8 cellular contexts compared by ENCODE assay signal in genomic region chr18:75226956-75227316, GRCh38. TPM values are rescaled to one million over a fixed set of nuclear protein-coding genes. Genes with fewer than 3 reads are reported as not detected.
DNase-seq lines count a peak whose midpoint lies in the region; ATAC-seq and TF ChIP-seq lines count a peak whose summit lies in the region.
"Had no signal": no experiment of that assay in that cellular context is flagged by ENCODE, and none has a peak within 500 bp of the region (broad histone marks: within the 10 kb centered on the region; RNA-seq: fewer than 3 reads in every experiment).

No MANE protein-coding gene starts in this region.

- H3K4me3 ChIP-seq in endodermal cell (ENCODE audit: low read length) (no peak overlapping the region), muscle layer of duodenum (ENCODE audit: low read depth in 1 of 2, low read length in 2 of 2) (peak overlapping the region; percentile 49 to 52), thoracic aorta (peak overlapping the region; percentile 61)

- H3K36me3 Mint-ChIP-seq in T-helper 17 cell (ENCODE audit: low read depth) (no peaks in the 10 kb centered on the region), endodermal cell (ENCODE audit: low read depth) (no peaks in the 10 kb centered on the region)

- WGBS in endodermal cell (ENCODE audit: insufficient coverage in 1 of 2, insufficient read length in 1 of 2), 2 experiments: 88 to 89% methylated on average over 5 of the region's 5 CpGs

- no peak for TF ChIP-seq CTCF in endodermal cell (conservative IDR thresholded peaks at IDR 0.05)
- TF ChIP-seq CTCF in thoracic aorta (IDR thresholded peaks at IDR 0.05): no peak

- H3K9ac ChIP-seq in endodermal cell (ENCODE audit: extremely low read depth, low read length, poor library complexity, severe bottlenecking): no peak overlapping the region

- H3K9me3 ChIP-seq in T-helper 17 cell (ENCODE audit: control insufficient read depth, low read length, poor library complexity, severe bottlenecking) (no peaks in the 10 kb centered on the region), endodermal cell (ENCODE audit: control insufficient read depth, low read length) (no peaks in the 10 kb centered on the region), muscle layer of duodenum (ENCODE audit: control insufficient read depth in 1 of 2, low read length in 2 of 2) (no peaks in the 10 kb centered on the region), thoracic aorta (no peaks in the 10 kb centered on the region)

- H3K27ac Mint-ChIP-seq in T-helper 17 cell (peak overlapping the region; percentile 39), endodermal cell (no peak overlapping the region)

- ATAC-seq in T-helper 17 cell (no peak), thoracic aorta (ENCODE audit: insufficient number of reproducible peaks, low FRiP score, low read depth) (no peak)

- H3K27ac ChIP-seq in endodermal cell (ENCODE audit: low read depth, low read length) (peak overlapping the region; percentile 75), muscle layer of duodenum (ENCODE audit: low read length) (peak overlapping the region; percentile 68), thoracic aorta (no peak overlapping the region)

- H3K4me3 Mint-ChIP-seq in T-helper 17 cell (no peak overlapping the region), endodermal cell (no peak overlapping the region)

- H3K36me3 ChIP-seq in endodermal cell (ENCODE audit: control insufficient read depth, insufficient read depth, low read length): no peaks in the 10 kb centered on the region
- no peaks in the 10 kb centered on the region for H3K36me3 ChIP-seq in muscle layer of duodenum (ENCODE audit: control insufficient read depth in 1 of 2, insufficient read depth in 2 of 2, low read length in 2 of 2)
- H3K36me3 ChIP-seq in thoracic aorta: no peaks in the 10 kb centered on the region

- no peaks in the 10 kb centered on the region for H3K27me3 Mint-ChIP-seq in T-helper 17 cell
- no peaks in the 10 kb centered on the region for H3K27me3 Mint-ChIP-seq in endodermal cell (ENCODE audit: insufficient read depth)

- no peaks in the 10 kb centered on the region for H3K27me3 ChIP-seq in endodermal cell (ENCODE audit: control insufficient read depth, insufficient read depth, low read length, poor library complexity, severe bottlenecking)
- H3K27me3 ChIP-seq in muscle layer of duodenum (ENCODE audit: low read depth, low read length): no peaks in the 10 kb centered on the region
- no peaks in the 10 kb centered on the region for H3K27me3 ChIP-seq in thoracic aorta (replicated peaks; ENCODE audit: insufficient read depth)

- H3K4me1 Mint-ChIP-seq in T-helper 17 cell: peaks cover 17% of the 10 kb centered on the region
- peaks cover 21% of the 10 kb centered on the region for H3K4me1 Mint-ChIP-seq in endodermal cell

- DNase-seq in T-helper 17 cell (no peak), endodermal cell (no peak), thoracic aorta (ENCODE audit: low spot score) (no peak), HK-2 (ENCODE audit: unreplicated experiment) (no peak), NCI-H2227 treated with DMSO at 0.1 percent for 48 hours (lab: John Stamatoyannopoulos, UW) (no peak), NCI-H774 (lab: John Stamatoyannopoulos, UW) (no peak)
- DNase-seq: NCI-H1048 had no signal

- no peaks in the 10 kb centered on the region for H3K9me3 Mint-ChIP-seq in endodermal cell

- H3K4me1 ChIP-seq in endodermal cell (ENCODE audit: control insufficient read depth, insufficient read depth, low read length) (peaks cover 7% of the 10 kb centered on the region), muscle layer of duodenum (ENCODE audit: control insufficient read depth in 1 of 2, insufficient read depth in 2 of 2, low read length in 2 of 2) (peaks cover 14 to 66% of the 10 kb centered on the region in 2 donors), thoracic aorta (ENCODE audit: control insufficient read depth in 1 of 2, low read depth in 2 of 2) (peaks cover 9 to 20% of the 10 kb centered on the region in 2 donors)

RNA-seq across cellular contexts. Expression of gene TSHZ1, which starts 16.3 kb away (rescaled TPM):
- total RNA-seq in T-helper 17 cell (10 to 100 TPM; 17.5 to 17.6 TPM), endodermal cell (1 to 10 TPM; 1.1 to 1.7 TPM), thoracic aorta (10 to 100 TPM; 13.9 to 17.4 TPM)
- polyA plus RNA-seq in endodermal cell (2013, experiment 1 of 2): 15.0 TPM
- polyA plus RNA-seq in endodermal cell (2013, experiment 2 of 2): 14.4 TPM

RNA-seq across cellular contexts. Expression of gene PTGR3, which starts 18.0 kb away (rescaled TPM):
- total RNA-seq in T-helper 17 cell: 10 to 100 TPM; 20.8 to 25.1 TPM
- 10 to 100 TPM; 12.2 to 13.3 TPM for total RNA-seq in endodermal cell
- 18.3 TPM for polyA plus RNA-seq in endodermal cell (2013, experiment 1 of 2)
- 14.7 TPM for polyA plus RNA-seq in endodermal cell (2013, experiment 2 of 2)
- total RNA-seq in thoracic aorta: 10 to 100 TPM; 11.2 to 21.7 TPM

Comparison
In these comparisons a context has a peak if more than half of its experiments do, and no peak if none do; other contexts are left out.
1. H3K27ac ChIP-seq: peak in endodermal cell (single experiment) and muscle layer of duodenum (single experiment); none in thoracic aorta (0 of 2).
2. RNA of gene TSHZ1, which starts 16.3 kb away (total RNA-seq): 17.5 to 17.6 TPM in T-helper 17 cell and 13.9 to 17.4 TPM in thoracic aorta; 1.1 to 1.7 TPM in endodermal cell; every median in the first group is over 4 times any median in the second.